In genomic region chr19:19656451-19657396, GRCh38 we compare ENCODE assay signal across 20 cellular contexts. TPM values are rescaled to one million over a fixed set of nuclear protein-coding genes. Genes with fewer than 3 reads are reported as not detected.
DNase-seq lines count a peak whose midpoint lies in the region; ATAC-seq and TF ChIP-seq lines count a peak whose summit lies in the region.
"Had no signal": no experiment of that assay in that cellular context is flagged by ENCODE, and none has a peak within 500 bp of the region (broad histone marks: within the 10 kb centered on the region; RNA-seq: fewer than 3 reads in every experiment).

No MANE protein-coding gene starts in this region.

- POLR2A ChIA-PET in Caco-2 (lab: Charles Lee): no interaction called here

- no peak overlapping the region for H3K4me3 ChIP-seq in mucosa of descending colon
- no peak overlapping the region for H3K4me3 ChIP-seq in Caco-2 (ENCODE audit: low read depth, low read length)
- H3K4me3 ChIP-seq: ascending aorta, gastroesophageal sphincter, lower lobe of right lung, prostate gland had no signal

- H3K4me1 ChIP-seq in mucosa of descending colon (ENCODE audit: low read depth) (no peaks in the 10 kb centered on the region), Caco-2 (no peaks in the 10 kb centered on the region)
- H3K4me1 ChIP-seq: prostate gland had no signal

- no peaks in the 10 kb centered on the region for H3K9me3 Mint-ChIP-seq in Caco-2 (ENCODE audit: unreplicated experiment)
- H3K9me3 Mint-ChIP-seq: activated CD4-positive, alpha-beta T cell treated with anti-CD3 and anti-CD28 coated beads, Interleukin-2, amount 10 ng/mL, durations not matched to agents 24 days and 14 days; activated naive CD4-positive, alpha-beta T cell treated with anti-CD3 and anti-CD28 coated beads, Interleukin-2, amount 50 U/mL, for 72 hours; activated T-cell treated with anti-CD3 and anti-CD28 coated beads, Interleukin-2, amount 50 U/mL, for 4 hours; H9 had no signal

- CTCF ChIA-PET in Caco-2 (lab: Charles Lee): no interaction called here

- H3K36me3 ChIP-seq in mucosa of descending colon (ENCODE audit: low read depth): peaks cover 15% of the 10 kb centered on the region
- peaks cover 2% of the 10 kb centered on the region for H3K36me3 ChIP-seq in Caco-2 (ENCODE audit: control insufficient read depth, insufficient read depth, low read length)

- H3K4me3 Mint-ChIP-seq in Caco-2 (ENCODE audit: unreplicated experiment): no peak overlapping the region
- H3K4me3 Mint-ChIP-seq: activated CD4-positive, alpha-beta T cell treated with anti-CD3 and anti-CD28 coated beads, Interleukin-2, amount 10 ng/mL, durations not matched to agents 24 days and 14 days; activated T-cell treated with anti-CD3 and anti-CD28 coated beads, Interleukin-2, amount 50 U/mL, for 4 hours; H9 had no signal

- H3K36me3 Mint-ChIP-seq in Caco-2 (ENCODE audit: insufficient read depth, unreplicated experiment): peaks cover 37% of the 10 kb centered on the region

- no peaks in the 10 kb centered on the region for H3K27me3 Mint-ChIP-seq in Caco-2 (ENCODE audit: insufficient read depth, unreplicated experiment)
- H3K27me3 Mint-ChIP-seq: activated CD4-positive, alpha-beta T cell treated with anti-CD3 and anti-CD28 coated beads, Interleukin-2, amount 10 ng/mL, durations not matched to agents 24 days and 14 days had no signal

- no TSS peak for BruUV-seq in Caco-2 (replicated peaks; lab: Mats Ljungman, UMichigan)

- H3K9me3 ChIP-seq in mucosa of descending colon: no peaks in the 10 kb centered on the region
- H3K9me3 ChIP-seq in Caco-2: no peaks in the 10 kb centered on the region
- H3K9me3 ChIP-seq: ascending aorta, gastroesophageal sphincter, lower lobe of right lung, prostate gland had no signal

- H3K27me3 ChIP-seq in Caco-2 (replicated peaks; ENCODE audit: control insufficient read depth, insufficient read depth, low read length): no peaks in the 10 kb centered on the region
- H3K27me3 ChIP-seq: ascending aorta, gastroesophageal sphincter had no signal

- ATAC-seq in mucosa of descending colon (no peak), HG03469 (IDR thresholded peaks at IDR 0.05; ENCODE audit: unreplicated experiment) (no peak), HG03521 (IDR thresholded peaks at IDR 0.05; ENCODE audit: unreplicated experiment) (no peak)
- ATAC-seq: activated naive CD4-positive, alpha-beta T cell treated with anti-CD3 and anti-CD28 coated beads, Interleukin-2, amount 50 U/mL, for 72 hours; activated T-cell treated with anti-CD3 and anti-CD28 coated beads, Interleukin-2, amount 50 U/mL, for 4 hours; gastroesophageal sphincter; lower lobe of right lung had no signal

- no peak overlapping the region for H3K27ac Mint-ChIP-seq in Caco-2 (ENCODE audit: unreplicated experiment)
- H3K27ac Mint-ChIP-seq: activated CD4-positive, alpha-beta T cell treated with anti-CD3 and anti-CD28 coated beads, Interleukin-2, amount 10 ng/mL, durations not matched to agents 24 days and 14 days; H9 had no signal

- H3K4me1 Mint-ChIP-seq in Caco-2 (ENCODE audit: low read depth, unreplicated experiment): no peaks in the 10 kb centered on the region

- DNase-seq in 8988T (peak; percentile 8), D341Med (ENCODE audit: low spot score) (peak; percentile 59), HuH-7 (ENCODE audit: low spot score) (peak; percentile 10), mucosa of descending colon (peak in 2 of 3 donors; percentile 23 to 47), putamen (ENCODE audit: low spot score) (no peak), Caco-2 (no peak)
- DNase-seq: activated CD4-positive, alpha-beta T cell treated with anti-CD3 and anti-CD28 coated beads, Interleukin-2, amount 10 ng/mL, durations not matched to agents 24 days and 14 days; activated T-cell treated with anti-CD3 and anti-CD28 coated beads, Interleukin-2, amount 50 U/mL, for 4 hours; H9; kidney glomerular epithelial cell; lower lobe of right lung; NCI-H1048; NCI-H187 treated with DMSO at 0.1 percent for 48 hours; NCI-H2227 treated with DMSO at 0.1 percent for 48 hours had no signal

- intact Hi-C loops in mucosa of descending colon (cut with DNase I, micrococcal nuclease) (no loop called here), Caco-2 (cut with micrococcal nuclease; ENCODE audit: unreplicated experiment) (no loop called here)

- TF ChIP-seq CTCF in mucosa of descending colon (IDR thresholded peaks at IDR 0.05) (no peak), Caco-2 (IDR thresholded peaks at IDR 0.05; ENCODE audit: insufficient read depth in 1 of 2, low read depth in 1 of 2, low read length in 1 of 2, severe bottlenecking in 1 of 2, unreplicated experiment in 1 of 2) (no peak)

RNA-seq across cellular contexts. Expression of gene ATP13A1, which starts 6.8 kb away (rescaled TPM):
- total RNA-seq in mucosa of descending colon (10 to 100 TPM; 56.1 to 71.9 (median 58.1) TPM), Caco-2 (2022) (83.0 and 93.1 TPM in 2 replicates)

RNA-seq across cellular contexts. Expression of gene ZNF101, which starts 11.9 kb away (rescaled TPM):
- total RNA-seq in mucosa of descending colon (10 to 100 TPM; 11.4 to 15.6 (median 14.6) TPM), Caco-2 (2022) (11.8 and 12.5 TPM in 2 replicates)

RNA-seq across cellular contexts. Expression of gene GMIP, which starts 13.3 kb away (rescaled TPM):
- total RNA-seq in mucosa of descending colon (10 to 100 TPM; 18.1 to 35.5 (median 33.1) TPM), Caco-2 (2022) (8.6 and 10.4 TPM in 2 replicates)

RNA-seq across cellular contexts. Expression of gene LPAR2, which starts 28.7 kb away (rescaled TPM):
- total RNA-seq in mucosa of descending colon: 10 to 100 TPM; 10.9 to 30.0 (median 17.1) TPM
- 29.3 and 31.3 TPM in 2 replicates for total RNA-seq in Caco-2 (2022)

RNA-seq across cellular contexts. Expression of gene PBX4, which starts 38.2 kb away (rescaled TPM):
- 1 to 10 TPM; 2.8 to 6.2 (median 4.6) TPM for total RNA-seq in mucosa of descending colon
- total RNA-seq in Caco-2 (2022): 3.5 and 3.6 TPM in 2 replicates
- total RNA-seq: ascending aorta had no signal

Comparison
In these comparisons a context has a peak if more than half of its experiments do, and no peak if none do; other contexts are left out.
1. DNase-seq: peak in 8988T (single experiment), D341Med (single experiment), HuH-7 (single experiment) and mucosa of descending colon (2 of 3); none in putamen (single experiment) and Caco-2 (0 of 2).